Comparison of ENCODE assay signal across 1 cellular context in the genomic region with DNA sequence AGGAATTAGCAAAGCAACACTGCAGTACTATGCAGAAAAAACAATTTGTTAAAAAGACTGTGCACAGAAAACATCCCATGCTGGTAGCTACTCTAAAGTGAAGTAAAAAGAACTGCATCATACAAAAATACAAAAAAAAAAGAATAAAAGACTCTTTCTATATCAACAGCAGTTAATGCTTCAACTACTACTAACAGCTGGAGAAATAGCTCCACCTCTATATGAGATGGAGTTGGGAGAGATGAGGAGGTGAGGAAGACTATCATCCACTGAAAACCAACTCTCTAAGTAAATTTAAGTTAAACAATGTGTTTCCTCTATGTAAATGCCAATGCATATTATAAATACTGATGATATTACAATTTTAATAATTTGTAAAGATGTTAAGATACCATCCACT.
TF ChIP-seq lines count a peak whose summit lies in the region.

No MANE protein-coding gene starts in this region.

TF ChIP-seq in GM12878, 131 proteins besides CTCF, POLR2A, EP300 and RAD21:
- TF ChIP-seq HDAC2 (IDR thresholded peaks at IDR 0.05) (no peak), PAX5 (IDR thresholded peaks at IDR 0.05; ENCODE audit: borderline replicate concordance, low read depth, low read length) (no peak), MTA2 (IDR thresholded peaks at IDR 0.05; ENCODE audit: low read depth) (no peak), NFXL1 (IDR thresholded peaks at IDR 0.05; ENCODE audit: borderline replicate concordance) (no peak), ZNF274 (IDR thresholded peaks at IDR 0.05; ENCODE audit: insufficient read depth, insufficient read length) (no peak), IKZF2 (IDR thresholded peaks at IDR 0.05) (no peak), ZNF622 (IDR thresholded peaks at IDR 0.05) (no peak), KDM1A (IDR thresholded peaks at IDR 0.05; ENCODE audit: borderline replicate concordance) (no peak)
